In genomic region chr9:133351908-133352634, GRCh38 we compare ENCODE assay signal across 1 cellular context.
TF ChIP-seq lines count a peak whose summit lies in the region.

No MANE protein-coding gene starts in this region.

TF ChIP-seq in HepG2, 621 proteins besides CTCF, POLR2A, EP300 and RAD21 (continued from another document and continues in another):
- TF ChIP-seq E2F1 (CRISPR knock-in tag; IDR thresholded peaks at IDR 0.05) (no peak), ZNF331 (CRISPR knock-in tag; IDR thresholded peaks at IDR 0.05) (no peak), ZNF713 (CRISPR knock-in tag; IDR thresholded peaks at IDR 0.05) (no peak), ZBTB40 (IDR thresholded peaks at IDR 0.05) (no peak), ZBTB40 (CRISPR knock-in tag; IDR thresholded peaks at IDR 0.05) (no peak), ZNF652 (CRISPR knock-in tag; IDR thresholded peaks at IDR 0.05; ENCODE audit: borderline replicate concordance, low read depth) (no peak), ZSCAN29 (CRISPR knock-in tag; conservative IDR thresholded peaks at IDR 0.05) (no peak), HNRNPK (IDR thresholded peaks at IDR 0.05; ENCODE audit: low read depth, low read length, poor library complexity, severe bottlenecking) (no peak), ZNF124 (CRISPR knock-in tag; IDR thresholded peaks at IDR 0.05) (no peak), ZNF292 (CRISPR knock-in tag; IDR thresholded peaks at IDR 0.05; ENCODE audit: borderline replicate concordance, low read depth) (no peak), ZFP36 (IDR thresholded peaks at IDR 0.05; ENCODE audit: borderline replicate concordance, low read depth, low read length, partially characterized antibody) (no peak), CENPX (CRISPR knock-in tag; IDR thresholded peaks at IDR 0.05) (no peak), FOSL2 (CRISPR knock-in tag; IDR thresholded peaks at IDR 0.05) (no peak), ZNF670 (CRISPR knock-in tag; IDR thresholded peaks at IDR 0.05; ENCODE audit: borderline replicate concordance) (no peak), HES4 (CRISPR knock-in tag; IDR thresholded peaks at IDR 0.05; ENCODE audit: borderline replicate concordance) (no peak), ZBTB21 (CRISPR knock-in tag; IDR thresholded peaks at IDR 0.05) (no peak), SOX6 (IDR thresholded peaks at IDR 0.05) (no peak), SOX6 (CRISPR knock-in tag; IDR thresholded peaks at IDR 0.05) (no peak), SNRNP70 (IDR thresholded peaks at IDR 0.05; ENCODE audit: low read depth, low read length) (no peak), HNF1A (IDR thresholded peaks at IDR 0.05; ENCODE audit: low read depth) (no peak), HNF1A (CRISPR knock-in tag; IDR thresholded peaks at IDR 0.05; ENCODE audit: borderline replicate concordance) (no peak), SNAPC4 (CRISPR knock-in tag; IDR thresholded peaks at IDR 0.05) (no peak), ZNF557 (CRISPR knock-in tag; IDR thresholded peaks at IDR 0.05) (no peak), RFXANK (CRISPR knock-in tag; IDR thresholded peaks at IDR 0.05) (no peak), PCBP1 (IDR thresholded peaks at IDR 0.05; ENCODE audit: borderline replicate concordance, low read depth, low read length) (no peak), SMAD1 (CRISPR knock-in tag; IDR thresholded peaks at IDR 0.05; ENCODE audit: borderline replicate concordance, low read depth) (no peak), ZNF354B (CRISPR knock-in tag; IDR thresholded peaks at IDR 0.05) (no peak), AKAP8 (CRISPR knock-in tag; IDR thresholded peaks at IDR 0.05) (no peak), ZNF224 (CRISPR knock-in tag; IDR thresholded peaks at IDR 0.05) (no peak), ZNF558 (CRISPR knock-in tag; IDR thresholded peaks at IDR 0.05; ENCODE audit: borderline replicate concordance) (no peak), ZNF17 (CRISPR knock-in tag; IDR thresholded peaks at IDR 0.05) (no peak), ZBTB39 (CRISPR knock-in tag; IDR thresholded peaks at IDR 0.05) (no peak), CBX2 (IDR thresholded peaks at IDR 0.05; ENCODE audit: low read depth, low read length) (no peak), CBX2 (CRISPR knock-in tag; IDR thresholded peaks at IDR 0.05; ENCODE audit: low read depth) (no peak), MEIS2 (CRISPR knock-in tag; IDR thresholded peaks at IDR 0.05) (no peak), DNMT3B (CRISPR knock-in tag; conservative IDR thresholded peaks at IDR 0.05) (no peak), ZMAT3 (CRISPR knock-in tag; conservative IDR thresholded peaks at IDR 0.05) (no peak), ZNF709 (CRISPR knock-in tag; IDR thresholded peaks at IDR 0.05) (no peak), IRF2 (CRISPR knock-in tag; IDR thresholded peaks at IDR 0.05) (0 out of 2 replicates have a peak, but pooled peaks have one; percentile 58), CREBL2 (CRISPR knock-in tag; IDR thresholded peaks at IDR 0.05; ENCODE audit: borderline replicate concordance) (no peak), RXRA (CRISPR knock-in tag; IDR thresholded peaks at IDR 0.05) (peak; percentile 35; the same call in 1 of the 2 replicates)
